ENCODE assay signal across 8 cellular contexts in genomic region chr1:46719689-46720088, GRCh38. TPM values are rescaled to one million over a fixed set of nuclear protein-coding genes. Genes with fewer than 3 reads are reported as not detected.
DNase-seq lines count a peak whose midpoint lies in the region; ATAC-seq and TF ChIP-seq lines count a peak whose summit lies in the region.

No MANE protein-coding gene starts in this region.

- no peaks in the 10 kb centered on the region for H3K9me3 ChIP-seq in PC-9 (ENCODE audit: insufficient read depth, low read depth)

- DNase-seq in NCI-H2107 treated with DMSO at 0.1 percent for 48 hours (lab: John Stamatoyannopoulos, UW; ENCODE audit: unreplicated experiment) (peak; percentile 67), NCI-H2107 (lab: John Stamatoyannopoulos, UW) (no peak), PC-9 (peak; percentile 60 to 91), epithelial cell of proximal tubule (ENCODE audit: low read depth) (no peak), NCI-H1694 treated with DMSO at 0.1 percent for 48 hours (lab: John Stamatoyannopoulos, UW) (no peak)
- no peak for DNase-seq in activated effector memory CD4-positive, alpha-beta T cell treated with anti-CD3 and anti-CD28 coated beads, Interleukin-2, amount 50 U/mL, for 16 hours

- H3K4me3 ChIP-seq in PC-9 (peak overlapping the region; percentile 53), epithelial cell of proximal tubule (ENCODE audit: low read depth, low read length) (peak overlapping the region; percentile 94), rectal smooth muscle tissue (ENCODE audit: low read length) (peak overlapping the region; percentile 72)

- H3K4me1 ChIP-seq in PC-9 (replicated peaks; ENCODE audit: insufficient read depth) (peaks cover 50% of the 10 kb centered on the region), rectal smooth muscle tissue (ENCODE audit: control insufficient read depth, insufficient read depth, low read length) (peaks cover 19% of the 10 kb centered on the region)

- no peak overlapping the region for H3K9ac ChIP-seq in rectal smooth muscle tissue (ENCODE audit: low read length)

- H3K79me2 ChIP-seq in PC-9 (ENCODE audit: low read depth): peaks cover 35% of the 10 kb centered on the region

- no TSS peak for BruUV-seq in PC-9 (replicated peaks; lab: Mats Ljungman, UMichigan)

- no peaks in the 10 kb centered on the region for H3K27me3 ChIP-seq in PC-9 (ENCODE audit: insufficient read depth, low read depth)
- no peaks in the 10 kb centered on the region for H3K27me3 ChIP-seq in rectal smooth muscle tissue (ENCODE audit: control insufficient read depth, insufficient read depth, low read length)

- H3K9me2 ChIP-seq in PC-9 (ENCODE audit: insufficient read depth): no peaks in the 10 kb centered on the region

- peak overlapping the region; percentile 74 for H2AFZ ChIP-seq in PC-9

- H4K20me1 ChIP-seq in PC-9 (ENCODE audit: insufficient read depth): peaks cover 24% of the 10 kb centered on the region

- peak overlapping the region; percentile 88 for H3K27ac ChIP-seq in PC-9
- H3K27ac ChIP-seq in rectal smooth muscle tissue (ENCODE audit: low read depth, low read length): peak overlapping the region; percentile 77

- intact Hi-C loops in PC-9 (cut with micrococcal nuclease; ENCODE audit: unreplicated experiment): loop anchor here (1.0 to 10.0 kb wide), 7 partner anchors 38 to 455 kb away; partner anchors contain the start of genes MKNK1 and MOB3C

- POLR2A ChIA-PET in PC-9 (lab: Charles Lee; ENCODE audit: unreplicated experiment): interaction anchor here (0.6 to 0.7 kb wide), 5 partner anchors 47 to 199 kb away, joined by 3 to 14 read pairs (median 4); partner anchors contain the start of gene MKNK1

- CTCF ChIA-PET in PC-9 (lab: Charles Lee): interaction anchor here (0.5 to 0.7 kb wide), 6 partner anchors 113 to 971 kb away, joined by 3 to 14 read pairs (median 5); no protein-coding TSS in a partner anchor

- ATAC-seq in GM19452 (IDR thresholded peaks at IDR 0.05; ENCODE audit: unreplicated experiment): no peak

- no peak for TF ChIP-seq CTCF in PC-9 (conservative IDR thresholded peaks at IDR 0.05)
- no peak for TF ChIP-seq CTCF in epithelial cell of proximal tubule (conservative IDR thresholded peaks at IDR 0.05; ENCODE audit: low read depth, low read length)

- peaks cover 11% of the 10 kb centered on the region for H3K36me3 ChIP-seq in PC-9 (ENCODE audit: low read depth)
- peaks cover 5% of the 10 kb centered on the region for H3K36me3 ChIP-seq in rectal smooth muscle tissue (ENCODE audit: control insufficient read depth, insufficient read depth, low read length)

- H3F3A ChIP-seq in PC-9 (ENCODE audit: insufficient read depth, low read depth): peaks cover 26% of the 10 kb centered on the region

- peak overlapping the region; percentile 84 for H3K4me2 ChIP-seq in PC-9

RNA-seq across cellular contexts. Expression of gene EFCAB14, which starts 0.8 kb away (rescaled TPM):
- total RNA-seq in PC-9 (2021) (71.1 and 95.4 TPM in 2 replicates), epithelial cell of proximal tubule (41.5 and 46.9 TPM in 2 replicates)

RNA-seq across cellular contexts. Expression of gene TEX38, which starts 48.0 kb away (rescaled TPM):
- 0.45 TPM in 1 of 2 replicates, not detected in the other for total RNA-seq in PC-9 (2021)
- not detected in 2 replicates for total RNA-seq in epithelial cell of proximal tubule

RNA-seq across cellular contexts. Expression of gene ATPAF1, which starts 51.5 kb away (rescaled TPM):
- total RNA-seq in PC-9 (2021) (47.0 and 50.3 TPM in 2 replicates), epithelial cell of proximal tubule (39.6 and 57.5 TPM in 2 replicates)

Comparison
In these comparisons a context has a peak if more than half of its experiments do, and no peak if none do; other contexts are left out.
1. DNase-seq: peak in NCI-H2107 treated with DMSO at 0.1 percent for 48 hours (single experiment) and PC-9 (2 of 2); none in NCI-H2107 (single experiment), epithelial cell of proximal tubule (single experiment), activated effector memory CD4-positive, alpha-beta T cell treated with anti-CD3 and anti-CD28 coated beads, Interleukin-2, amount 50 U/mL, for 16 hours (single experiment) and NCI-H1694 treated with DMSO at 0.1 percent for 48 hours (single experiment).
2. Peak in every context shown above with its lines, with median percentiles within 50 percentile points of each other: H3K4me3 ChIP-seq.